Comparison of ENCODE assay signal across 33 cellular contexts in the genomic region with DNA sequence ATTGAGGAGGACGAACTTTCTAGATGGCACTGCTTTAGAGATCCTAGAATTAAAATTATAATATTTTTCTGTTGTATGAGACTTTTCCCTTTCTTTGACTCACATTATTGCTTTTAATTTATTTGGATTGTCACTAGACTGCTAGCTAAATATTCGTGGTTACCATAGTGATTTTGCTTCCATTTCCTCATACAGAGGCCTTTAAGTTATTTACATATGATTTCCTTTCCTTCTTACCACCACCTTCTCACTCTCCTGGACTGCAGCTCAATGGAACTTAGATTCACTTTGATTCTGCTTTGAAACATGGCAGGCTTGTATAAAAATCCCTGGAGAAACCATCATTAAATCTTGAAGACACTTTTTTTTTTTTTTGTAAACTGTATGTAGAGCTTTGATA.
DNase-seq lines count a peak whose midpoint lies in the region; ATAC-seq, FAIRE-seq and TF ChIP-seq lines count a peak whose summit lies in the region.
"Had no signal": no experiment of that assay in that cellular context is flagged by ENCODE, and none has a peak within 500 bp of the region (broad histone marks: within the 10 kb centered on the region; RNA-seq: fewer than 3 reads in every experiment).

No MANE protein-coding gene starts in this region.

- H3K18ac ChIP-seq in mesendoderm (ENCODE audit: low read length), result no peak overlapping the region

- no peaks in the 10 kb centered on the region for H3K9me3 ChIP-seq in right atrium auricular region
- H3K9me3 ChIP-seq: A549, BE2C, SK-N-SH, vagina had no signal

- H3K27me3 Mint-ChIP-seq in activated CD4-positive, alpha-beta memory T cell treated with anti-CD3 and anti-CD28 coated beads for 36 hours, result peaks cover 1% of the 10 kb centered on the region
- H3K27me3 Mint-ChIP-seq: IgD-negative memory B cell had no signal

- DNase-seq in right atrium auricular region (ENCODE audit: low spot score) (no peak), Right ventricle myocardium inferior (ENCODE audit: missing footprints) (no peak), bronchial epithelial cell (ENCODE audit: low read depth) (peak; percentile 12), mesendoderm (peak; percentile 11), NCI-H2029 treated with DMSO at 0.1 percent for 48 hours (lab: John Stamatoyannopoulos, UW) (no peak), SKM-1 (lab: John Stamatoyannopoulos, UW; ENCODE audit: unreplicated experiment) (no peak), hepatic stellate cell (ENCODE audit: low spot score) (no peak)
- DNase-seq in activated CD4-positive, alpha-beta memory T cell treated with anti-CD3 and anti-CD28 coated beads for 36 hours, result no peak
- DNase-seq: activated CD4-positive, alpha-beta T cell treated with anti-CD3 and anti-CD28 coated beads for 36 hours; activated CD8-positive, alpha-beta memory T cell treated with anti-CD3 and anti-CD28 coated beads for 24 hours; activated gamma-delta T cell; activated naive CD8-positive, alpha-beta T cell treated with anti-CD3 and anti-CD28 coated beads, Interleukin-2, amount 10 ng/mL, durations not matched to agents 7 days and 5 days; activated T-cell treated with anti-CD3 and anti-CD28 coated beads, Interleukin-2, amount 50 U/mL, for 1 hour; BE2C; cerebellar nuclear complex; DMS153; dorsolateral prefrontal cortex; natural killer cell; NCI-H1105; NCI-H2029; NCI-H226; NCI-H774; SK-N-SH; T-helper 17 cell had no signal

- H3K4me3 ChIP-seq in right atrium auricular region (no peak overlapping the region), bronchial epithelial cell (ENCODE audit: low read depth, low read length) (no peak overlapping the region), mesendoderm (ENCODE audit: low read length) (no peak overlapping the region)
- H3K4me3 ChIP-seq: A549, dorsolateral prefrontal cortex, skin epidermis, vagina had no signal

- no peak overlapping the region for H3K9ac ChIP-seq in mesendoderm (ENCODE audit: low read length)
- H3K9ac ChIP-seq: SK-N-SH had no signal

- ATAC-seq in Right ventricle myocardium inferior, result no peak
- ATAC-seq: A549; activated CD4-positive, alpha-beta T cell treated with anti-CD3 and anti-CD28 coated beads for 36 hours; natural killer cell; T-helper 17 cell had no signal

- H3K56ac ChIP-seq in mesendoderm (ENCODE audit: low read length), result no peak overlapping the region

- TF ChIP-seq CTCF in right atrium auricular region (IDR thresholded peaks at IDR 0.05) (no peak), bronchial epithelial cell (IDR thresholded peaks at IDR 0.05; ENCODE audit: insufficient read depth, low read length, severe bottlenecking) (no peak)

- H3K79me2 ChIP-seq in mesendoderm (ENCODE audit: control insufficient read depth, insufficient read depth, low read length), result no peaks in the 10 kb centered on the region

- H3K36me3 ChIP-seq in right atrium auricular region, result no peaks in the 10 kb centered on the region
- H3K36me3 ChIP-seq in bronchial epithelial cell (ENCODE audit: control insufficient read depth, insufficient read depth, low read length), result no peaks in the 10 kb centered on the region
- no peaks in the 10 kb centered on the region for H3K36me3 ChIP-seq in mesendoderm (ENCODE audit: control insufficient read depth, insufficient read depth, low read length)
- H3K36me3 ChIP-seq: BE2C, vagina had no signal

- no peak for FAIRE-seq in bronchial epithelial cell (lab: Jason Lieb, UNC)
- FAIRE-seq: A549, endothelial cell of umbilical vein, G401.6, GM19239 had no signal

- H3K4me1 ChIP-seq in right atrium auricular region (peaks cover 0 to 58% of the 10 kb centered on the region in 2 donors), mesendoderm (ENCODE audit: control insufficient read depth, low read depth, low read length) (no peaks in the 10 kb centered on the region)
- H3K4me1 ChIP-seq: A549, BE2C had no signal

- no peaks in the 10 kb centered on the region for H3K79me1 ChIP-seq in mesendoderm (ENCODE audit: low read length)

- H3K27ac ChIP-seq in right atrium auricular region (peak overlapping the region; percentile 59 to 70), mesendoderm (ENCODE audit: low read depth, low read length) (no peak overlapping the region)
- H3K27ac ChIP-seq: A549, RWPE1 had no signal

- WGBS in mesendoderm (ENCODE audit: extremely low coverage, insufficient coverage, low lambda C conversion rate), result no CpG with 5 or more reads among the region's 2 CpGs

- H3K23ac ChIP-seq in mesendoderm (ENCODE audit: low read length), result no peak overlapping the region

- H4K5ac ChIP-seq in mesendoderm (ENCODE audit: low read length), result no peak overlapping the region

- no peaks in the 10 kb centered on the region for H3K36me3 Mint-ChIP-seq in activated CD4-positive, alpha-beta memory T cell treated with anti-CD3 and anti-CD28 coated beads for 36 hours
- H3K36me3 Mint-ChIP-seq: activated naive CD8-positive, alpha-beta T cell treated with anti-CD3 and anti-CD28 coated beads, Interleukin-2, amount 10 ng/mL, durations not matched to agents 7 days and 5 days; IgD-negative memory B cell; natural killer cell had no signal

- no peak overlapping the region for H2BK120ac ChIP-seq in mesendoderm (ENCODE audit: low read depth, low read length)

- no peak overlapping the region for H3K4me2 ChIP-seq in mesendoderm (ENCODE audit: low read length)
- H3K4me2 ChIP-seq: A549, SK-N-SH had no signal

- no peak overlapping the region for H3K27ac Mint-ChIP-seq in activated CD4-positive, alpha-beta memory T cell treated with anti-CD3 and anti-CD28 coated beads for 36 hours
- H3K27ac Mint-ChIP-seq: activated CD4-positive, alpha-beta T cell treated with anti-CD3 and anti-CD28 coated beads for 36 hours; activated naive CD8-positive, alpha-beta T cell treated with anti-CD3 and anti-CD28 coated beads, Interleukin-2, amount 10 ng/mL, durations not matched to agents 7 days and 5 days; natural killer cell; stimulated activated naive CD8-positive, alpha-beta T cell treated with anti-CD3 and anti-CD28 coated beads, Interleukin-15, Interleukin-2, amounts not matched to agents 100 ng/mL and 50 ng/mL, for 24 hours; T-helper 17 cell had no signal

- CTCF ChIA-PET in activated CD4-positive, alpha-beta memory T cell treated with anti-CD3 and anti-CD28 coated beads for 36 hours (lab: Charles Lee), result interaction anchor here (1.7 kb wide), 1 partner anchor 265 kb away, joined by 5 read pairs; no protein-coding TSS in a partner anchor

- H2BK15ac ChIP-seq in mesendoderm (replicated peaks; ENCODE audit: low read depth), result no peak overlapping the region

- H2AK5ac ChIP-seq in mesendoderm (ENCODE audit: low read length), result no peak overlapping the region

- H3K4me1 Mint-ChIP-seq in activated CD4-positive, alpha-beta memory T cell treated with anti-CD3 and anti-CD28 coated beads for 36 hours (ENCODE audit: low read depth), result no peaks in the 10 kb centered on the region
- H3K4me1 Mint-ChIP-seq: activated CD4-positive, alpha-beta T cell treated with anti-CD3 and anti-CD28 coated beads for 36 hours; activated naive CD8-positive, alpha-beta T cell treated with anti-CD3 and anti-CD28 coated beads, Interleukin-2, amount 10 ng/mL, durations not matched to agents 7 days and 5 days; natural killer cell had no signal

- H2BK5ac ChIP-seq in mesendoderm (ENCODE audit: low read length), result no peak overlapping the region

- POLR2A ChIA-PET in activated CD4-positive, alpha-beta memory T cell treated with anti-CD3 and anti-CD28 coated beads for 36 hours (lab: Charles Lee), result no interaction called here

- H3K27me3 ChIP-seq in right atrium auricular region, result no peaks in the 10 kb centered on the region
- no peaks in the 10 kb centered on the region for H3K27me3 ChIP-seq in bronchial epithelial cell (ENCODE audit: control insufficient read depth, insufficient read depth, low read length)
- H3K27me3 ChIP-seq in mesendoderm (ENCODE audit: insufficient read depth, low read length, poor library complexity), result no peaks in the 10 kb centered on the region
- H3K27me3 ChIP-seq: BE2C, dorsolateral prefrontal cortex, vagina had no signal

- H3K9me3 Mint-ChIP-seq in activated CD4-positive, alpha-beta memory T cell treated with anti-CD3 and anti-CD28 coated beads for 36 hours, result no peaks in the 10 kb centered on the region
- H3K9me3 Mint-ChIP-seq: activated naive CD8-positive, alpha-beta T cell treated with anti-CD3 and anti-CD28 coated beads, Interleukin-2, amount 10 ng/mL, durations not matched to agents 7 days and 5 days; IgD-negative memory B cell; natural killer cell; stimulated activated naive CD8-positive, alpha-beta T cell treated with anti-CD3 and anti-CD28 coated beads, Interleukin-15, Interleukin-2, amounts not matched to agents 100 ng/mL and 50 ng/mL, for 24 hours had no signal

- no peak overlapping the region for H4K8ac ChIP-seq in mesendoderm (ENCODE audit: low read depth, low read length)

- no peak overlapping the region for H3K4ac ChIP-seq in mesendoderm (ENCODE audit: low read depth, low read length)

- no peak overlapping the region for H3K4me3 Mint-ChIP-seq in activated CD4-positive, alpha-beta memory T cell treated with anti-CD3 and anti-CD28 coated beads for 36 hours
- H3K4me3 Mint-ChIP-seq: activated CD4-positive, alpha-beta T cell treated with anti-CD3 and anti-CD28 coated beads for 36 hours; activated naive CD8-positive, alpha-beta T cell treated with anti-CD3 and anti-CD28 coated beads, Interleukin-2, amount 10 ng/mL, durations not matched to agents 7 days and 5 days; natural killer cell; stimulated activated naive CD8-positive, alpha-beta T cell treated with anti-CD3 and anti-CD28 coated beads, Interleukin-15, Interleukin-2, amounts not matched to agents 100 ng/mL and 50 ng/mL, for 24 hours; T-helper 17 cell had no signal

- intact Hi-C loops in Right ventricle myocardium inferior (cut with DNase I), result no loop called here
- intact Hi-C loops in activated CD4-positive, alpha-beta memory T cell treated with anti-CD3 and anti-CD28 coated beads for 36 hours (cut with micrococcal nuclease), result no loop called here

Comparison
In these comparisons a context has a peak if more than half of its experiments do, and no peak if none do; other contexts are left out.
1. DNase-seq: peak in bronchial epithelial cell (single experiment) and mesendoderm (single experiment); none in right atrium auricular region (single experiment), Right ventricle myocardium inferior (single experiment), NCI-H2029 treated with DMSO at 0.1 percent for 48 hours (single experiment), activated CD4-positive, alpha-beta memory T cell treated with anti-CD3 and anti-CD28 coated beads for 36 hours (single experiment), SKM-1 (single experiment) and hepatic stellate cell (single experiment).